In genomic region chr16:71467810-71468209, GRCh38 we compare ENCODE assay signal across 9 cellular contexts. TPM values are rescaled to one million over a fixed set of nuclear protein-coding genes. Genes with fewer than 3 reads are reported as not detected.
A peak's percentile ranks its signal among the peaks of the same experiment; 100 is the strongest.
DNase-seq lines count a peak whose midpoint lies in the region; ATAC-seq and TF ChIP-seq lines count a peak whose summit lies in the region.
"Had no signal": no experiment of that assay in that cellular context is flagged by ENCODE, and none has a peak within 500 bp of the region (broad histone marks: within the 10 kb centered on the region; RNA-seq: fewer than 3 reads in every experiment).

No MANE protein-coding gene starts in this region.

- peak; percentile 42 for DNase-seq in GM10248 (ENCODE audit: extremely low spot score)
- peak; percentile 62 for DNase-seq in RKO (ENCODE audit: low spot score)
- DNase-seq in T47D (ENCODE audit: low read depth in 1 of 2, low spot score in 1 of 2): peak; percentile 42 to 76
- peak; percentile 85 for DNase-seq in neural progenitor cell (ENCODE audit: low spot score)
- no peak for DNase-seq in superior temporal gyrus (ENCODE audit: extremely low spot score)
- no peak for DNase-seq in GDM1 (lab: John Stamatoyannopoulos, UW)

- no peaks in the 10 kb centered on the region for H3K27me3 ChIP-seq in neural progenitor cell
- H3K27me3 ChIP-seq: adrenal gland had no signal

- H3K36me3 ChIP-seq in neural progenitor cell: no peaks in the 10 kb centered on the region
- H3K36me3 ChIP-seq: adrenal gland had no signal

- H3K79me2 ChIP-seq in neural progenitor cell (ENCODE audit: low read depth): no peaks in the 10 kb centered on the region

- no peaks in the 10 kb centered on the region for H3K9me3 Mint-ChIP-seq in neural progenitor cell

- POLR2A ChIA-PET in GM10248 (lab: Yijun Ruan, JAX): no interaction called here

- no peak overlapping the region for H3K27ac Mint-ChIP-seq in neural progenitor cell

- H3K4me1 Mint-ChIP-seq in neural progenitor cell: peaks cover 3% of the 10 kb centered on the region

- CTCF ChIA-PET in GM10248 (lab: Yijun Ruan, JAX): no interaction called here

- in situ Hi-C loops in T47D (cut with HindIII; ENCODE audit: low pct_unique_long_range_greater_than_20kb, low sequenced_read_pairs): no loop called here

- no peak overlapping the region for H3K4me3 ChIP-seq in neural progenitor cell
- H3K4me3 ChIP-seq: adrenal gland had no signal

- H3K9ac ChIP-seq in neural progenitor cell: no peak overlapping the region

- no peak overlapping the region for H3K4me3 Mint-ChIP-seq in neural progenitor cell

- no peak overlapping the region for H3K27ac ChIP-seq in neural progenitor cell
- H3K27ac ChIP-seq: adrenal gland had no signal

- H3K9me3 ChIP-seq in neural progenitor cell (ENCODE audit: low read depth): no peaks in the 10 kb centered on the region
- H3K9me3 ChIP-seq: adrenal gland had no signal

- H2AFZ ChIP-seq in neural progenitor cell (replicated peaks): no peak overlapping the region

- H3K27me3 Mint-ChIP-seq in neural progenitor cell (ENCODE audit: insufficient read depth, low read depth): no peaks in the 10 kb centered on the region

- ATAC-seq in GM18870 (IDR thresholded peaks at IDR 0.05; ENCODE audit: unreplicated experiment) (no peak), GM21447 (IDR thresholded peaks at IDR 0.05; ENCODE audit: unreplicated experiment) (no peak)

- H4K20me1 ChIP-seq in neural progenitor cell (ENCODE audit: low read depth): peaks cover 17% of the 10 kb centered on the region

- H3K36me3 Mint-ChIP-seq in neural progenitor cell: no peaks in the 10 kb centered on the region

- H3F3A ChIP-seq in neural progenitor cell (ENCODE audit: low read depth): no peaks in the 10 kb centered on the region

- H3K4me1 ChIP-seq in neural progenitor cell: no peaks in the 10 kb centered on the region

- TF ChIP-seq CTCF in GM10248 (IDR thresholded peaks at IDR 0.05; ENCODE audit: control extremely low read depth, extremely low read depth, low read depth, missing control alignments) (no peak), neural progenitor cell (IDR thresholded peaks at IDR 0.05) (no peak)

- H3K4me2 ChIP-seq in neural progenitor cell: no peak overlapping the region

RNA-seq across cellular contexts. Expression of gene ZNF23, which starts 5.8 kb away (rescaled TPM):
- total RNA-seq in neural progenitor cell (ENCODE audit: low replicate concordance): 13.8 and 18.2 TPM in 2 replicates

RNA-seq across cellular contexts. Expression of gene ZNF19, which starts 21.3 kb away (rescaled TPM):
- total RNA-seq in neural progenitor cell (ENCODE audit: low replicate concordance): 10.3 and 13.9 TPM in 2 replicates

RNA-seq across cellular contexts. Expression of gene TLE7, which starts 26.0 kb away (rescaled TPM):
- total RNA-seq in neural progenitor cell (ENCODE audit: low replicate concordance): not detected in 2 replicates
- total RNA-seq: adrenal gland had no signal

RNA-seq across cellular contexts. Expression of gene CHST4, which starts 58.4 kb away (rescaled TPM):
- 0.09 TPM in 1 of 2 replicates, not detected in the other for total RNA-seq in neural progenitor cell (ENCODE audit: low replicate concordance)

Comparison
In these comparisons a context has a peak if more than half of its experiments do, and no peak if none do; other contexts are left out.
1. DNase-seq: peak in GM10248 (single experiment), RKO (single experiment), T47D (2 of 2) and neural progenitor cell (single experiment); none in superior temporal gyrus (single experiment) and GDM1 (single experiment).